3 cellular contexts compared by ENCODE assay signal in the genomic region with DNA sequence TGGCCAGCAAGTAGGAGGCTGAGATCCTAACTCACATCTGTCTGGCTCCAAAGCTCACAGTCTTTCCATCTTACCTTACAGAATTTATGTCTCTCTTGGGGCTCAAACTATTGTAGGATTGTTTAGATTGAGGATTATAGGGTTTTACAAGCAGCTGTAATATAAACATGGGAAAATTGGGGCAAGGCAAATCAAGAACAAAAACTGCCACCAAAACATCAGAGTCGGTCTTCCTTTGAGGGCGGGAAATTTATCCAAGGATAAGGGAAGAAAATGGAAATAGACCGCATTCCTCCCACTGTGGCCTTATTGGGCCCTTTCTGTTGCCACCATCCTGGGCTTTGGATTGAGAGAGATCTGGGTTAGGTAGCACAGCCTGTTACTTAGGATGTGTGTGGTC.
TF ChIP-seq lines count a peak whose summit lies in the region.

No MANE protein-coding gene starts in this region.

TF ChIP-seq in A549, 52 proteins besides CTCF, POLR2A, EP300 and RAD21:
- TF ChIP-seq HOXA7 (CRISPR knock-in tag; IDR thresholded peaks at IDR 0.05) (no peak), TFCP2L1 (CRISPR knock-in tag; IDR thresholded peaks at IDR 0.05) (no peak), RCOR1 (IDR thresholded peaks at IDR 0.05; ENCODE audit: low read depth, low read length) (no peak), PHF8 (IDR thresholded peaks at IDR 0.05; ENCODE audit: borderline replicate concordance, low read depth) (no peak), CBX8 (IDR thresholded peaks at IDR 0.05) (no peak), EHF (CRISPR knock-in tag; IDR thresholded peaks at IDR 0.05) (no peak), EHMT2 (IDR thresholded peaks at IDR 0.05; ENCODE audit: low read depth) (no peak), HOXB5 (CRISPR knock-in tag; IDR thresholded peaks at IDR 0.05) (no peak), FOXS1 (CRISPR knock-in tag; IDR thresholded peaks at IDR 0.05) (no peak), BHLHE40 (IDR thresholded peaks at IDR 0.05; ENCODE audit: low read depth, low read length) (no peak), CBX2 (IDR thresholded peaks at IDR 0.05; ENCODE audit: borderline replicate concordance, low read depth) (no peak), JUNB (IDR thresholded peaks at IDR 0.05) (no peak), NFE2L2 (conservative IDR thresholded peaks at IDR 0.05; ENCODE audit: low read length) (no peak), TP53 (CRISPR knock-in tag; IDR thresholded peaks at IDR 0.05) (no peak), SMC3 (IDR thresholded peaks at IDR 0.05) (no peak)
- TF ChIP-seq, protein P1, sequence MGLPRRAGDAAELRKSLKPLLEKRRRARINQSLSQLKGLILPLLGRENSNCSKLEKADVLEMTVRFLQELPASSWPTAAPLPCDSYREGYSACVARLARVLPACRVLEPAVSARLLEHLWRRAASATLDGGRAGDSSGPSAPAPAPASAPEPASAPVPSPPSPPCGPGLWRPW (IDR thresholded peaks at IDR 0.05): no peak
- TF ChIP-seq, protein P2, sequence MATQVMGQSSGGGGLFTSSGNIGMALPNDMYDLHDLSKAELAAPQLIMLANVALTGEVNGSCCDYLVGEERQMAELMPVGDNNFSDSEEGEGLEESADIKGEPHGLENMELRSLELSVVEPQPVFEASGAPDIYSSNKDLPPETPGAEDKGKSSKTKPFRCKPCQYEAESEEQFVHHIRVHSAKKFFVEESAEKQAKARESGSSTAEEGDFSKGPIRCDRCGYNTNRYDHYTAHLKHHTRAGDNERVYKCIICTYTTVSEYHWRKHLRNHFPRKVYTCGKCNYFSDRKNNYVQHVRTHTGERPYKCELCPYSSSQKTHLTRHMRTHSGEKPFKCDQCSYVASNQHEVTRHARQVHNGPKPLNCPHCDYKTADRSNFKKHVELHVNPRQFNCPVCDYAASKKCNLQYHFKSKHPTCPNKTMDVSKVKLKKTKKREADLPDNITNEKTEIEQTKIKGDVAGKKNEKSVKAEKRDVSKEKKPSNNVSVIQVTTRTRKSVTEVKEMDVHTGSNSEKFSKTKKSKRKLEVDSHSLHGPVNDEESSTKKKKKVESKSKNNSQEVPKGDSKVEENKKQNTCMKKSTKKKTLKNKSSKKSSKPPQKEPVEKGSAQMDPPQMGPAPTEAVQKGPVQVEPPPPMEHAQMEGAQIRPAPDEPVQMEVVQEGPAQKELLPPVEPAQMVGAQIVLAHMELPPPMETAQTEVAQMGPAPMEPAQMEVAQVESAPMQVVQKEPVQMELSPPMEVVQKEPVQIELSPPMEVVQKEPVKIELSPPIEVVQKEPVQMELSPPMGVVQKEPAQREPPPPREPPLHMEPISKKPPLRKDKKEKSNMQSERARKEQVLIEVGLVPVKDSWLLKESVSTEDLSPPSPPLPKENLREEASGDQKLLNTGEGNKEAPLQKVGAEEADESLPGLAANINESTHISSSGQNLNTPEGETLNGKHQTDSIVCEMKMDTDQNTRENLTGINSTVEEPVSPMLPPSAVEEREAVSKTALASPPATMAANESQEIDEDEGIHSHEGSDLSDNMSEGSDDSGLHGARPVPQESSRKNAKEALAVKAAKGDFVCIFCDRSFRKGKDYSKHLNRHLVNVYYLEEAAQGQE (IDR thresholded peaks at IDR 0.05): no peak
- TF ChIP-seq, protein P3, sequence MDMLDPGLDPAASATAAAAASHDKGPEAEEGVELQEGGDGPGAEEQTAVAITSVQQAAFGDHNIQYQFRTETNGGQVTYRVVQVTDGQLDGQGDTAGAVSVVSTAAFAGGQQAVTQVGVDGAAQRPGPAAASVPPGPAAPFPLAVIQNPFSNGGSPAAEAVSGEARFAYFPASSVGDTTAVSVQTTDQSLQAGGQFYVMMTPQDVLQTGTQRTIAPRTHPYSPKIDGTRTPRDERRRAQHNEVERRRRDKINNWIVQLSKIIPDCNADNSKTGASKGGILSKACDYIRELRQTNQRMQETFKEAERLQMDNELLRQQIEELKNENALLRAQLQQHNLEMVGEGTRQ (IDR thresholded peaks at IDR 0.05): no peak
TF ChIP-seq in A549: peak in this region for 0.

TF ChIP-seq in GM23338, 12 proteins besides CTCF, POLR2A, EP300 and RAD21:
- TF ChIP-seq, protein P4, sequence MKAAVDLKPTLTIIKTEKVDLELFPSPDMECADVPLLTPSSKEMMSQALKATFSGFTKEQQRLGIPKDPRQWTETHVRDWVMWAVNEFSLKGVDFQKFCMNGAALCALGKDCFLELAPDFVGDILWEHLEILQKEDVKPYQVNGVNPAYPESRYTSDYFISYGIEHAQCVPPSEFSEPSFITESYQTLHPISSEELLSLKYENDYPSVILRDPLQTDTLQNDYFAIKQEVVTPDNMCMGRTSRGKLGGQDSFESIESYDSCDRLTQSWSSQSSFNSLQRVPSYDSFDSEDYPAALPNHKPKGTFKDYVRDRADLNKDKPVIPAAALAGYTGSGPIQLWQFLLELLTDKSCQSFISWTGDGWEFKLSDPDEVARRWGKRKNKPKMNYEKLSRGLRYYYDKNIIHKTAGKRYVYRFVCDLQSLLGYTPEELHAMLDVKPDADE (IDR thresholded peaks at IDR 0.05): no peak
- TF ChIP-seq EZH2 (IDR thresholded peaks at IDR 0.05; ENCODE audit: low read depth, unreplicated experiment) (no peak), STAT1 (IDR thresholded peaks at IDR 0.05; ENCODE audit: unreplicated experiment) (no peak), NANOG (IDR thresholded peaks at IDR 0.05; ENCODE audit: borderline replicate concordance) (no peak), ZNF331 (CRISPR knock-in tag; IDR thresholded peaks at IDR 0.05; ENCODE audit: low read depth) (no peak)
- TF ChIP-seq, protein P5, sequence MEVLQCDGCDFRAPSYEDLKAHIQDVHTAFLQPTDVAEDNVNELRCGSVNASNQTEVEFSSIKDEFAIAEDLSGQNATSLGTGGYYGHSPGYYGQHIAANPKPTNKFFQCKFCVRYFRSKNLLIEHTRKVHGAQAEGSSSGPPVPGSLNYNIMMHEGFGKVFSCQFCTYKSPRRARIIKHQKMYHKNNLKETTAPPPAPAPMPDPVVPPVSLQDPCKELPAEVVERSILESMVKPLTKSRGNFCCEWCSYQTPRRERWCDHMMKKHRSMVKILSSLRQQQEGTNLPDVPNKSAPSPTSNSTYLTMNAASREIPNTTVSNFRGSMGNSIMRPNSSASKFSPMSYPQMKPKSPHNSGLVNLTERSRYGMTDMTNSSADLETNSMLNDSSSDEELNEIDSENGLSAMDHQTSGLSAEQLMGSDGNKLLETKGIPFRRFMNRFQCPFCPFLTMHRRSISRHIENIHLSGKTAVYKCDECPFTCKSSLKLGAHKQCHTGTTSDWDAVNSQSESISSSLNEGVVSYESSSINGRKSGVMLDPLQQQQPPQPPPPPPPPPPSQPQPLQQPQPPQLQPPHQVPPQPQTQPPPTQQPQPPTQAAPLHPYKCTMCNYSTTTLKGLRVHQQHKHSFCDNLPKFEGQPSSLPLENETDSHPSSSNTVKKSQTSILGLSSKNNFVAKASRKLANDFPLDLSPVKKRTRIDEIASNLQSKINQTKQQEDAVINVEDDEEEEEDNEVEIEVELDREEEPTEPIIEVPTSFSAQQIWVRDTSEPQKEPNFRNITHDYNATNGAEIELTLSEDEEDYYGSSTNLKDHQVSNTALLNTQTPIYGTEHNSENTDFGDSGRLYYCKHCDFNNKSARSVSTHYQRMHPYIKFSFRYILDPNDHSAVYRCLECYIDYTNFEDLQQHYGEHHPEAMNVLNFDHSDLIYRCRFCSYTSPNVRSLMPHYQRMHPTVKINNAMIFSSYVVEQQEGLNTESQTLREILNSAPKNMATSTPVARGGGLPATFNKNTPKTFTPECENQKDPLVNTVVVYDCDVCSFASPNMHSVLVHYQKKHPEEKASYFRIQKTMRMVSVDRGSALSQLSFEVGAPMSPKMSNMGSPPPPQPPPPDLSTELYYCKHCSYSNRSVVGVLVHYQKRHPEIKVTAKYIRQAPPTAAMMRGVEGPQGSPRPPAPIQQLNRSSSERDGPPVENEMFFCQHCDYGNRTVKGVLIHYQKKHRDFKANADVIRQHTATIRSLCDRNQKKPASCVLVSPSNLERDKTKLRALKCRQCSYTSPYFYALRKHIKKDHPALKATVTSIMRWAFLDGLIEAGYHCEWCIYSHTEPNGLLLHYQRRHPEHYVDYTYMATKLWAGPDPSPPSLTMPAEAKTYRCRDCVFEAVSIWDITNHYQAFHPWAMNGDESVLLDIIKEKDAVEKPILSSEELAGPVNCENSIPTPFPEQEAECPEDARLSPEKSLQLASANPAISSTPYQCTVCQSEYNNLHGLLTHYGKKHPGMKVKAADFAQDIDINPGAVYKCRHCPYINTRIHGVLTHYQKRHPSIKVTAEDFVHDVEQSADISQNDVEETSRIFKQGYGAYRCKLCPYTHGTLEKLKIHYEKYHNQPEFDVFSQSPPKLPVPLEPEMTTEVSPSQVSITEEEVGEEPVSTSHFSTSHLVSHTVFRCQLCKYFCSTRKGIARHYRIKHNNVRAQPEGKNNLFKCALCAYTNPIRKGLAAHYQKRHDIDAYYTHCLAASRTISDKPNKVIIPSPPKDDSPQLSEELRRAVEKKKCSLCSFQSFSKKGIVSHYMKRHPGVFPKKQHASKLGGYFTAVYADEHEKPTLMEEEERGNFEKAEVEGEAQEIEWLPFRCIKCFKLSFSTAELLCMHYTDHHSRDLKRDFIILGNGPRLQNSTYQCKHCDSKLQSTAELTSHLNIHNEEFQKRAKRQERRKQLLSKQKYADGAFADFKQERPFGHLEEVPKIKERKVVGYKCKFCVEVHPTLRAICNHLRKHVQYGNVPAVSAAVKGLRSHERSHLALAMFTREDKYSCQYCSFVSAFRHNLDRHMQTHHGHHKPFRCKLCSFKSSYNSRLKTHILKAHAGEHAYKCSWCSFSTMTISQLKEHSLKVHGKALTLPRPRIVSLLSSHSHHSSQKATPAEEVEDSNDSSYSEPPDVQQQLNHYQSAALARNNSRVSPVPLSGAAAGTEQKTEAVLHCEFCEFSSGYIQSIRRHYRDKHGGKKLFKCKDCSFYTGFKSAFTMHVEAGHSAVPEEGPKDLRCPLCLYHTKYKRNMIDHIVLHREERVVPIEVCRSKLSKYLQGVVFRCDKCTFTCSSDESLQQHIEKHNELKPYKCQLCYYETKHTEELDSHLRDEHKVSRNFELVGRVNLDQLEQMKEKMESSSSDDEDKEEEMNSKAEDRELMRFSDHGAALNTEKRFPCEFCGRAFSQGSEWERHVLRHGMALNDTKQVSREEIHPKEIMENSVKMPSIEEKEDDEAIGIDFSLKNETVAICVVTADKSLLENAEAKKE (CRISPR knock-in tag; IDR thresholded peaks at IDR 0.05): no peak
TF ChIP-seq in GM23338: peak in this region for 0.

TF ChIP-seq in HepG2, 621 proteins besides CTCF, POLR2A, EP300 and RAD21:
- TF ChIP-seq ZNF136 (CRISPR knock-in tag; IDR thresholded peaks at IDR 0.05; ENCODE audit: low read depth) (no peak), MTF1 (CRISPR knock-in tag; IDR thresholded peaks at IDR 0.05) (no peak), ZNF441 (CRISPR knock-in tag; IDR thresholded peaks at IDR 0.05; ENCODE audit: borderline replicate concordance) (no peak), ZNF33A (CRISPR knock-in tag; IDR thresholded peaks at IDR 0.05; ENCODE audit: borderline replicate concordance) (no peak), ZNF292 (CRISPR knock-in tag; IDR thresholded peaks at IDR 0.05; ENCODE audit: borderline replicate concordance, low read depth) (no peak), ZNF282 (IDR thresholded peaks at IDR 0.05; ENCODE audit: partially characterized antibody) (no peak), ARNT2 (CRISPR knock-in tag; IDR thresholded peaks at IDR 0.05; ENCODE audit: low read depth) (no peak), PHF5A (CRISPR knock-in tag; IDR thresholded peaks at IDR 0.05; ENCODE audit: low read depth, unreplicated experiment) (no peak)
- TF ChIP-seq, protein P6, sequence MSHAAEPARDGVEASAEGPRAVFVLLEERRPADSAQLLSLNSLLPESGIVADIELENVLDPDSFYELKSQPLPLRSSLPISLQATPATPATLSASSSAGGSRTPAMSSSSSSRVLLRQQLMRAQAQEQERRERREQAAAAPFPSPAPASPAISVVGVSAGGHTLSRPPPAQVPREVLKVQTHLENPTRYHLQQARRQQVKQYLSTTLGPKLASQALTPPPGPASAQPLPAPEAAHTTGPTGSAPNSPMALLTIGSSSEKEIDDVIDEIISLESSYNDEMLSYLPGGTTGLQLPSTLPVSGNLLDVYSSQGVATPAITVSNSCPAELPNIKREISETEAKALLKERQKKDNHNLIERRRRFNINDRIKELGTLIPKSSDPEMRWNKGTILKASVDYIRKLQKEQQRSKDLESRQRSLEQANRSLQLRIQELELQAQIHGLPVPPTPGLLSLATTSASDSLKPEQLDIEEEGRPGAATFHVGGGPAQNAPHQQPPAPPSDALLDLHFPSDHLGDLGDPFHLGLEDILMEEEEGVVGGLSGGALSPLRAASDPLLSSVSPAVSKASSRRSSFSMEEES (CRISPR knock-in tag; IDR thresholded peaks at IDR 0.05): no peak
- TF ChIP-seq, protein P7, sequence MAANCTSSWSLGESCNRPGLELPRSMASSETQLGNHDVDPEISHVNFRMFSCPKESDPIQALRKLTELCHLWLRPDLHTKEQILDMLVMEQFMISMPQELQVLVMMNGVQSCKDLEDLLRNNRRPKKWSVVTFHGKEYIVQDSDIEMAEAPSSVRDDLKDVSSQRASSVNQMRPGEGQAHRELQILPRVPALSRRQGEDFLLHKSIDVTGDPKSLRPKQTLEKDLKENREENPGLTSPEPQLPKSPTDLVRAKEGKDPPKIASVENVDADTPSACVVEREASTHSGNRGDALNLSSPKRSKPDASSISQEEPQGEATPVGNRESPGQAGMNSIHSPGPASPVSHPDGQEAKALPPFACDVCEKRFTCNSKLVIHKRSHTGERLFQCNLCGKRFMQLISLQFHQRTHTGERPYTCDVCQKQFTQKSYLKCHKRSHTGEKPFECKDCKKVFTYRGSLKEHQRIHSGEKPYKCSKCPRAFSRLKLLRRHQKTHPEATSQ (CRISPR knock-in tag; IDR thresholded peaks at IDR 0.05; ENCODE audit: borderline replicate concordance): no peak
